21 cellular contexts compared by ENCODE assay signal in genomic region chr12:47938093-47938492, GRCh38. TPM values are rescaled to one million over a fixed set of nuclear protein-coding genes. Genes with fewer than 3 reads are reported as not detected.
DNase-seq lines count a peak whose midpoint lies in the region; ATAC-seq, FAIRE-seq and TF ChIP-seq lines count a peak whose summit lies in the region.
"Had no signal": no experiment of that assay in that cellular context is flagged by ENCODE, and none has a peak within 500 bp of the region (broad histone marks: within the 10 kb centered on the region; RNA-seq: fewer than 3 reads in every experiment).

No MANE protein-coding gene starts in this region.

- H3K4me1 Mint-ChIP-seq in CD4-positive, alpha-beta T cell (ENCODE audit: low read depth): no peaks in the 10 kb centered on the region

- no peaks in the 10 kb centered on the region for H3K9me3 Mint-ChIP-seq in CD4-positive, alpha-beta T cell
- H3K9me3 Mint-ChIP-seq: activated naive CD4-positive, alpha-beta T cell treated with anti-CD3 and anti-CD28 coated beads, Interleukin-2, amount 50 U/mL, for 24 hours; naive thymus-derived CD4-positive, alpha-beta T cell; T-helper 1 cell treated with Interleukin-12 subunit alpha and Interleukin-12 subunit beta and Interleukin-4 antibody, amounts not matched to agents 30 μg/mL and 1 μg/mL, for 36 hours had no signal

- no peak overlapping the region for H3K9ac ChIP-seq in parathyroid adenoma
- H3K9ac ChIP-seq: KMS-11 had no signal

- H3K36me3 ChIP-seq in MG63: no peaks in the 10 kb centered on the region
- H3K36me3 ChIP-seq in parathyroid adenoma (ENCODE audit: control insufficient read depth, insufficient read depth, low read length): no peaks in the 10 kb centered on the region

- intact Hi-C loops in CD4-positive, alpha-beta T cell (cut with DNase I, micrococcal nuclease): loop anchor here in 1 of 2 experiments (5.0 to 10.0 kb wide), 2 partner anchors 76 to 517 kb away; no protein-coding TSS in a partner anchor

- H2AFZ ChIP-seq in parathyroid adenoma: no peak overlapping the region
- H2AFZ ChIP-seq: hepatocyte had no signal

- no peak for FAIRE-seq in frontal cortex (lab: Jason Lieb, UNC)

- no peak overlapping the region for H3K27ac Mint-ChIP-seq in CD4-positive, alpha-beta T cell
- H3K27ac Mint-ChIP-seq: activated naive CD4-positive, alpha-beta T cell treated with anti-CD3 and anti-CD28 coated beads, Interleukin-2, amount 50 U/mL, for 24 hours; naive thymus-derived CD4-positive, alpha-beta T cell; T-helper 1 cell treated with Interleukin-12 subunit alpha and Interleukin-12 subunit beta and Interleukin-4 antibody, amounts not matched to agents 30 μg/mL and 1 μg/mL, for 36 hours had no signal

- no peak overlapping the region for H3K4me3 Mint-ChIP-seq in CD4-positive, alpha-beta T cell
- H3K4me3 Mint-ChIP-seq: activated naive CD4-positive, alpha-beta T cell treated with anti-CD3 and anti-CD28 coated beads, Interleukin-2, amount 50 U/mL, for 24 hours; naive thymus-derived CD4-positive, alpha-beta T cell; T-helper 1 cell treated with Interleukin-12 subunit alpha and Interleukin-12 subunit beta and Interleukin-4 antibody, amounts not matched to agents 30 μg/mL and 1 μg/mL, for 36 hours had no signal

- peaks cover 6% of the 10 kb centered on the region for H3K79me2 ChIP-seq in parathyroid adenoma
- H3K79me2 ChIP-seq: hepatocyte had no signal

- no peak overlapping the region for H3K4me2 ChIP-seq in parathyroid adenoma (ENCODE audit: low read length)
- H3K4me2 ChIP-seq: hepatocyte, KMS-11 had no signal

- DNase-seq in Daoy (ENCODE audit: low read depth) (peak; percentile 52), MG63 (peak; percentile 38), choroid plexus epithelial cell (ENCODE audit: low read depth) (peak; percentile 26), NCI-H2171 treated with DMSO at 0.1 percent for 48 hours (lab: John Stamatoyannopoulos, UW) (no peak), frontal cortex (ENCODE audit: low spot score in 2 of 2) (no peak)
- DNase-seq in CD4-positive, alpha-beta T cell: no peak
- DNase-seq: activated CD4-positive, CD25-positive, alpha-beta regulatory T cell treated with anti-CD3 and anti-CD28 coated beads, Interleukin-2, amount 50 U/mL, for 72 hours; activated CD8-positive, alpha-beta memory T cell treated with anti-CD3 and anti-CD28 coated beads, Interleukin-2, amount 50 U/mL, for 48 hours; caudate nucleus; left ventricle myocardium superior; NCI-H187; NCI-H526 treated with DMSO at 0.1 percent for 48 hours; psoas muscle; testis had no signal

- POLR2A ChIA-PET in CD4-positive, alpha-beta T cell (lab: Charles Lee): no interaction called here

- peak overlapping the region; percentile 0 for H3K27ac ChIP-seq in parathyroid adenoma
- no peak overlapping the region for H3K27ac ChIP-seq in CD4-positive, alpha-beta T cell (ENCODE audit: low read depth, low read length)
- H3K27ac ChIP-seq: hepatocyte, KMS-11, psoas muscle, testis had no signal

- H3K27me3 ChIP-seq in MG63: no peaks in the 10 kb centered on the region
- no peaks in the 10 kb centered on the region for H3K27me3 ChIP-seq in parathyroid adenoma (ENCODE audit: control insufficient read depth, insufficient read depth, low read length)
- peaks cover 2% of the 10 kb centered on the region for H3K27me3 ChIP-seq in CD4-positive, alpha-beta T cell (ENCODE audit: control insufficient read depth, insufficient read depth, low read length)
- H3K27me3 ChIP-seq: hepatocyte, testis had no signal

- H3K27me3 Mint-ChIP-seq in CD4-positive, alpha-beta T cell: peaks cover 15% of the 10 kb centered on the region

- CTCF ChIA-PET in CD4-positive, alpha-beta T cell (lab: Charles Lee): no interaction called here

- no peaks in the 10 kb centered on the region for H3K9me3 ChIP-seq in MG63
- H3K9me3 ChIP-seq in parathyroid adenoma (ENCODE audit: control insufficient read depth, low read length): no peaks in the 10 kb centered on the region
- no peaks in the 10 kb centered on the region for H3K9me3 ChIP-seq in CD4-positive, alpha-beta T cell (ENCODE audit: control insufficient read depth, low read length)
- H3K9me3 ChIP-seq: psoas muscle, testis had no signal

- TF ChIP-seq CTCF in choroid plexus epithelial cell (conservative IDR thresholded peaks at IDR 0.05; ENCODE audit: low read depth, low read length) (no peak), parathyroid adenoma (IDR thresholded peaks at IDR 0.05) (no peak)
- TF ChIP-seq CTCF in CD4-positive, alpha-beta T cell (IDR thresholded peaks at IDR 0.05): no peak

- H3K4me1 ChIP-seq in parathyroid adenoma: peaks cover 42% of the 10 kb centered on the region
- H3K4me1 ChIP-seq: psoas muscle had no signal

- H3K4me3 ChIP-seq in MG63 (no peak overlapping the region), choroid plexus epithelial cell (ENCODE audit: low read depth, low read length) (no peak overlapping the region), parathyroid adenoma (ENCODE audit: low read depth, low read length) (no peak overlapping the region)
- H3K4me3 ChIP-seq: hepatocyte, psoas muscle, testis had no signal

- no peaks in the 10 kb centered on the region for H3K36me3 Mint-ChIP-seq in CD4-positive, alpha-beta T cell (ENCODE audit: low read depth)
- H3K36me3 Mint-ChIP-seq: activated naive CD4-positive, alpha-beta T cell treated with anti-CD3 and anti-CD28 coated beads, Interleukin-2, amount 50 U/mL, for 24 hours; naive thymus-derived CD4-positive, alpha-beta T cell had no signal

- ATAC-seq in GM18517 (IDR thresholded peaks at IDR 0.05; ENCODE audit: unreplicated experiment): no peak
- ATAC-seq in CD4-positive, alpha-beta T cell (ENCODE audit: poor library complexity): no peak
- ATAC-seq: naive thymus-derived CD4-positive, alpha-beta T cell; psoas muscle had no signal

RNA-seq across cellular contexts. Expression of gene TMEM106C, which starts 25.3 kb away (rescaled TPM):
- 162 and 181 TPM in 2 replicates for total RNA-seq in Daoy (2014; rRNA removed; shearing (Covaris generic))
- total RNA-seq in MG63 (2014; rRNA removed; shearing (Covaris generic); ENCODE audit: low replicate concordance): 130 and 148 TPM in 2 replicates
- total RNA-seq in frontal cortex: 59.1 TPM
- total RNA-seq in CD4-positive, alpha-beta T cell: 10 to 100 TPM; 17.4 to 20.3 TPM

RNA-seq across cellular contexts. Expression of gene VDR, which starts 33.3 kb away (rescaled TPM):
- total RNA-seq in Daoy (2014; rRNA removed; shearing (Covaris generic)): 10.1 and 12.1 TPM in 2 replicates
- 14.7 and 15.9 TPM in 2 replicates for total RNA-seq in MG63 (2014; rRNA removed; shearing (Covaris generic); ENCODE audit: low replicate concordance)
- total RNA-seq in frontal cortex: not detected
- 1 to 10 TPM in 1 of 2 experiments, under 1 TPM in 1; 0.93 to 1.6 TPM for total RNA-seq in CD4-positive, alpha-beta T cell

Comparison
In these comparisons a context has a peak if more than half of its experiments do, and no peak if none do; other contexts are left out.
1. DNase-seq: peak in Daoy (single experiment), MG63 (single experiment) and choroid plexus epithelial cell (single experiment); none in NCI-H2171 treated with DMSO at 0.1 percent for 48 hours (single experiment), frontal cortex (0 of 2) and CD4-positive, alpha-beta T cell (0 of 10).